Comparison of ENCODE assay signal across 12 cellular contexts in the genomic region with DNA sequence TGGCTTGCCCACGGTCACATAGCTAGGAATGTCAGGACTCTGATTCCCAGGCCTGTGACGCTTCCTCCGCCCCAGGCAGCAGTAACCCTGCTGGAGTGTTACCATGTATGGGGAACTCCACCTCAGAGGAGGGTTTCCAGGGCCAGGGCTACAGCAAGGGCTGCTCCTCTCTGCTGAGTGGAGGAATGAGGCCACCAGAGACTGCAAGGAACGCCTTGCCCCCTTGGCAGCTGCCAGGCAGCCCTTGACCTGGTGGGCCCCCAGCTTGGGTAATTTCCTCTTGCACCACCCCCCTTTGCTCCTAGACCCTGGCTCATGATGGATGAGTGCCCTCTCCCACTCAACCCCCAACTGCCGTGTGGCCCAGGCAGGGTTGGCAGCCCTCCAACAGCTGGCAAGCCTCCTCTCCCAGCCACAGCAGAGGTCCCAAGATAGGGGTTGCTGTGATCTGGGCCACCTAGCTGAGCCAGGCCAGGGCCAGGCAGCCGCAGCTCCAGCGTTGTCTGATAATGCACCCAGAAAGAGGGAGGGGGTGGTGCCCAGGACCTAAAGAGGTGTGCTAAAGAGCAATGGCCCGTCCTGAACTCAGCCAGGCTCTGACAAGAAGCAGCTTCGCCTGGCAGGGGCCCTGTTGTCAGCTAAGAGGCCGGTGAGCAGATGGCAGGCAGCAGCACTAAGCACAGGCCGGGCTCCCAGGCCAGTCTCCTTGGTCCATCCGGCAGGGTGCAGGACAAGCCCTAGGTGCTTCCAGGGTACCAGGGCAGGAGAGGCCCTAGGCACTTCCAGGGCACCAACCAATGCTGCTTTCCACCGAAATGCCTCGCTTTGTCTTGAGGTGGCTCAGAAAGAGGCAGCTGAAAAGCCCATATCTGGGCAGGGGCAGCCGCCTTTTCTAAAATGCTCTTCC. TPM values are rescaled to one million over a fixed set of nuclear protein-coding genes. Genes with fewer than 3 reads are reported as not detected.
DNase-seq lines count a peak whose midpoint lies in the region; TF ChIP-seq lines count a peak whose summit lies in the region.
"Had no signal": no experiment of that assay in that cellular context is flagged by ENCODE, and none has a peak within 500 bp of the region (broad histone marks: within the 10 kb centered on the region; RNA-seq: fewer than 3 reads in every experiment).

No MANE protein-coding gene starts in this region.

- H3K9me3 ChIP-seq in adipocyte (ENCODE audit: control insufficient read depth, low read length) (peaks cover 2% of the 10 kb centered on the region), vagina (no peaks in the 10 kb centered on the region)

- TF ChIP-seq CTCF in vagina (IDR thresholded peaks at IDR 0.05) = no peak

- peak overlapping the region; percentile 53 for H3K9ac ChIP-seq in adipocyte (ENCODE audit: low read length)

- no peak overlapping the region for H3K4me3 ChIP-seq in adipocyte (ENCODE audit: low read length)
- H3K4me3 ChIP-seq in vagina = no peak overlapping the region

- H3K4me1 ChIP-seq in adipocyte (ENCODE audit: control insufficient read depth, insufficient read depth, low read length) = peaks cover 19% of the 10 kb centered on the region
- no peaks in the 10 kb centered on the region for H3K4me1 ChIP-seq in vagina

- intact Hi-C loops in vagina (cut with DNase I) = no loop called here

- H3K36me3 ChIP-seq in adipocyte (ENCODE audit: control insufficient read depth, insufficient read depth, low read length, severe bottlenecking) (no peaks in the 10 kb centered on the region), vagina (no peaks in the 10 kb centered on the region)

- DNase-seq in activated CD8-positive, alpha-beta memory T cell treated with anti-CD3 and anti-CD28 coated beads for 24 hours = peak; percentile 44
- no peak for DNase-seq in activated CD8-positive, alpha-beta memory T cell treated with anti-CD3 and anti-CD28 coated beads, Interleukin-2, amount 50 U/mL, for 4 hours
- DNase-seq in adipocyte (ENCODE audit: low read depth) (no peak), islet precursor cell (peak; percentile 94), vagina (ENCODE audit: extremely low spot score in 2 of 2) (peak; percentile 56 to 87), activated T-cell treated with anti-CD3 and anti-CD28 coated beads for 4 hours (no peak), occipital lobe (lab: John Stamatoyannopoulos, UW) (no peak), NCI-H2196 (lab: John Stamatoyannopoulos, UW; ENCODE audit: unreplicated experiment) (no peak)
- DNase-seq: effector CD8-positive, alpha-beta T cell; GOT3; NCI-H774; T-cell had no signal

- H3K27me3 ChIP-seq in adipocyte (replicated peaks; ENCODE audit: control insufficient read depth, insufficient read depth, low read length) (peaks cover 5% of the 10 kb centered on the region), vagina (no peaks in the 10 kb centered on the region)

- no peak for TF ChIP-seq POLR2A in vagina (IDR thresholded peaks at IDR 0.05)

- H3K27ac ChIP-seq in vagina = no peak overlapping the region

RNA-seq across cellular contexts. Expression of a gene that starts 35.4 kb away (rescaled TPM):
- total RNA-seq in vagina (not detected), occipital lobe (not detected)
- total RNA-seq: T-cell had no signal

Comparison
In these comparisons a context has a peak if more than half of its experiments do, and no peak if none do; other contexts are left out.
1. DNase-seq: peak in activated CD8-positive, alpha-beta memory T cell treated with anti-CD3 and anti-CD28 coated beads for 24 hours (single experiment), islet precursor cell (single experiment) and vagina (2 of 2); none in activated CD8-positive, alpha-beta memory T cell treated with anti-CD3 and anti-CD28 coated beads, Interleukin-2, amount 50 U/mL, for 4 hours (single experiment), adipocyte (single experiment), activated T-cell treated with anti-CD3 and anti-CD28 coated beads for 4 hours (single experiment), occipital lobe (single experiment) and NCI-H2196 (single experiment).